9 cellular contexts compared by ENCODE assay signal in the genomic region with DNA sequence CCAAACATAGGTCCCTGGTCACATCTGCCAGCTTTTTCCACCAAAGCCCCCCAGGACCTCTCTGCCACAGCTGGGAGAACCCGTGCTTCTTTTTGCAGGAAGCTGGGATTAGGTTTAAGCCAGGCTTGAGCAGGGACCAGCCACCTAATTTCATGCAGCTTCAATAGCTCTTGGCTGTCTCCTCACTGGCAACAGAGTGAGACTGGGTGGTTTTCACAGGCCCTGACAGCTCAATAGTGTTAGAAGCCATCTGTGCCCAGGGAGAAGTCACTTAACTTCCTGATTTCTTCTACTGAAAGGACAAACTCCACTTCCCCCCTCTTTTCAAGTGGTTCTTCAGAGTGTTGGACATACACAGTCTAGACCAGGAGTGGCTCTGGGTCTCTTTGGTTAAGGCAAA. TPM values are rescaled to one million over a fixed set of nuclear protein-coding genes. Genes with fewer than 3 reads are reported as not detected.
DNase-seq lines count a peak whose midpoint lies in the region; TF ChIP-seq lines count a peak whose summit lies in the region.
"Had no signal": no experiment of that assay in that cellular context is flagged by ENCODE, and none has a peak within 500 bp of the region (broad histone marks: within the 10 kb centered on the region; RNA-seq: fewer than 3 reads in every experiment).

No MANE protein-coding gene starts in this region.

- peak overlapping the region; percentile 52 for H3K4ac ChIP-seq in trophoblast cell (ENCODE audit: low read depth, low read length)

- H3K79me1 ChIP-seq in trophoblast cell (ENCODE audit: low read length) = peaks cover 10% of the 10 kb centered on the region

- H3K9me3 ChIP-seq in BLaER1 treated with 17β-estradiol and CSF1 and Interleukin-3, amounts not matched to agents 10 nM and 100 nM (replicated peaks in 1 of 11) = no peaks in the 10 kb centered on the region
- no peaks in the 10 kb centered on the region for H3K9me3 ChIP-seq in endodermal cell (ENCODE audit: control insufficient read depth, low read length)
- no peaks in the 10 kb centered on the region for H3K9me3 ChIP-seq in trophoblast cell (ENCODE audit: insufficient read depth, low read depth, low read length)

- H3K4me1 ChIP-seq in BLaER1 treated with 17β-estradiol and CSF1 and Interleukin-3, amounts not matched to agents 10 nM and 100 nM = peaks cover 9 to 24% (median 13%) of the 10 kb centered on the region in 10 experiments; a peak in 18 of 20 replicates
- peaks cover 15% of the 10 kb centered on the region for H3K4me1 ChIP-seq in endodermal cell (ENCODE audit: control insufficient read depth, insufficient read depth, low read length)
- peaks cover 18 to 19% of the 10 kb centered on the region in 2 experiments for H3K4me1 ChIP-seq in trophoblast cell (ENCODE audit: control insufficient read depth in 1 of 2, insufficient read depth in 2 of 2, low read length in 2 of 2)

- peak overlapping the region; percentile 32 for H2AK5ac ChIP-seq in trophoblast cell (ENCODE audit: low read length)

- peak overlapping the region; percentile 49 for H4K8ac ChIP-seq in trophoblast cell (ENCODE audit: low read depth, low read length)

- H3K18ac ChIP-seq in trophoblast cell (ENCODE audit: low read length) = peak overlapping the region; percentile 15

- peak overlapping the region; percentile 86 for H3K27ac Mint-ChIP-seq in endodermal cell

- H4K91ac ChIP-seq in trophoblast cell (ENCODE audit: low read depth, low read length) = peak overlapping the region; percentile 86

- peak overlapping the region in 8 of 11 experiments; percentile 28 to 84 (median 68); a peak in 14 of 22 replicates for H3K4me2 ChIP-seq in BLaER1 treated with 17β-estradiol and CSF1 and Interleukin-3, amounts not matched to agents 10 nM and 100 nM
- no peak overlapping the region for H3K4me2 ChIP-seq in trophoblast cell (ENCODE audit: low read length)

- peak overlapping the region; percentile 82 for H2BK120ac ChIP-seq in trophoblast cell (ENCODE audit: insufficient read depth, low read length, poor library complexity)

- H3K27ac ChIP-seq in BLaER1 treated with 17β-estradiol and CSF1 and Interleukin-3, amounts not matched to agents 10 nM and 100 nM = peak overlapping the region in 10 of 11 experiments; percentile 1 to 87 (median 66); a peak in 16 of 22 replicates
- H3K27ac ChIP-seq in endodermal cell (ENCODE audit: low read depth, low read length) (no peak overlapping the region), trophoblast cell (ENCODE audit: low read depth, low read length) (peak overlapping the region; percentile 83)

- H3K27me3 ChIP-seq in BLaER1 treated with 17β-estradiol and CSF1 and Interleukin-3, amounts not matched to agents 10 nM and 100 nM = no peaks in the 10 kb centered on the region
- H3K27me3 ChIP-seq in endodermal cell (ENCODE audit: control insufficient read depth, insufficient read depth, low read length, poor library complexity, severe bottlenecking) (no peaks in the 10 kb centered on the region), trophoblast cell (ENCODE audit: insufficient read depth, low read length) (no peaks in the 10 kb centered on the region)

- H3K79me2 ChIP-seq in trophoblast cell (ENCODE audit: control insufficient read depth, insufficient read depth, low read length, poor library complexity) = peaks cover 3% of the 10 kb centered on the region

- no peak overlapping the region for H3K4me3 Mint-ChIP-seq in endodermal cell

- H4K12ac ChIP-seq in trophoblast cell (ENCODE audit: low read depth, low read length) = no peak overlapping the region

- H3K23ac ChIP-seq in trophoblast cell (ENCODE audit: low read length) = no peak overlapping the region

- peak overlapping the region; percentile 75 for H3K14ac ChIP-seq in trophoblast cell (ENCODE audit: low read length)

- DNase-seq in NOMO-1 treated with dmso at 0.1 percent for 144 hours (lab: John Stamatoyannopoulos, UW; ENCODE audit: unreplicated experiment) (peak; percentile 41), endodermal cell (no peak), trophoblast cell (no peak), NCI-H524 (lab: John Stamatoyannopoulos, UW) (no peak), DMS79 (lab: John Stamatoyannopoulos, UW) (no peak)
- no peak for DNase-seq in effector CD4-positive, alpha-beta T cell
- no peak for DNase-seq in activated CD8-positive, alpha-beta memory T cell treated with anti-CD3 and anti-CD28 coated beads, Interleukin-2, amount 50 U/mL, for 4 hours
- DNase-seq: activated CD4-positive, alpha-beta T cell treated with anti-CD3 and anti-CD28 coated beads, Interleukin-2, amount 50 U/mL, for 4 hours had no signal

- no peak for TF ChIP-seq CTCF in endodermal cell (conservative IDR thresholded peaks at IDR 0.05)

- H3K4me1 Mint-ChIP-seq in endodermal cell = peaks cover 21% of the 10 kb centered on the region

- H3K9ac ChIP-seq in BLaER1 treated with 17β-estradiol and CSF1 and Interleukin-3, amounts not matched to agents 10 nM and 100 nM = peak overlapping the region; percentile 12 to 67 (median 43); a peak in 14 of 22 replicates
- H3K9ac ChIP-seq in endodermal cell (ENCODE audit: extremely low read depth, low read length, poor library complexity, severe bottlenecking) (no peak overlapping the region), trophoblast cell (ENCODE audit: low read length) (no peak overlapping the region)

- peaks cover 49% of the 10 kb centered on the region for H3K36me3 Mint-ChIP-seq in endodermal cell (ENCODE audit: low read depth)

- peaks cover 54 to 97% (median 82%) of the 10 kb centered on the region in 11 experiments for H3K36me3 ChIP-seq in BLaER1 treated with 17β-estradiol and CSF1 and Interleukin-3, amounts not matched to agents 10 nM and 100 nM
- H3K36me3 ChIP-seq in endodermal cell (ENCODE audit: control insufficient read depth, insufficient read depth, low read length) = peaks cover 34% of the 10 kb centered on the region
- peaks cover 12 to 22% of the 10 kb centered on the region in 2 experiments for H3K36me3 ChIP-seq in trophoblast cell (ENCODE audit: control insufficient read depth in 1 of 2, insufficient read depth in 2 of 2, low read length in 2 of 2)

- no peaks in the 10 kb centered on the region for H3K9me3 Mint-ChIP-seq in endodermal cell

- no peaks in the 10 kb centered on the region for H3K27me3 Mint-ChIP-seq in endodermal cell (ENCODE audit: insufficient read depth)

- H2AFZ ChIP-seq in trophoblast cell (ENCODE audit: insufficient read depth, low read length, poor library complexity) = no peak overlapping the region

- WGBS in endodermal cell (ENCODE audit: insufficient coverage in 1 of 2, insufficient read length in 1 of 2), 2 experiments = 95 to 100% methylated on average over 1 of the region's 1 CpG
- WGBS in trophoblast cell (ENCODE audit: extremely low coverage, insufficient coverage, insufficient read length) = no CpG with 5 or more reads among the region's 1 CpG

- H2BK5ac ChIP-seq in trophoblast cell (ENCODE audit: low read depth, low read length, poor library complexity) = peak overlapping the region; percentile 62

- peaks cover 0 to 10% (median 4%) of the 10 kb centered on the region in 11 experiments; a peak in 7 of 22 replicates for H4K20me1 ChIP-seq in BLaER1 treated with 17β-estradiol and CSF1 and Interleukin-3, amounts not matched to agents 10 nM and 100 nM

- H3K4me3 ChIP-seq in BLaER1 treated with 17β-estradiol and CSF1 and Interleukin-3, amounts not matched to agents 10 nM and 100 nM = no peak overlapping the region
- H3K4me3 ChIP-seq in endodermal cell (ENCODE audit: low read length) (no peak overlapping the region), trophoblast cell (ENCODE audit: low read depth, low read length) (no peak overlapping the region)

- peak overlapping the region; percentile 90 for H2BK12ac ChIP-seq in trophoblast cell (ENCODE audit: low read length)

RNA-seq across cellular contexts. Expression of a gene that starts 20.4 kb away (rescaled TPM):
- total RNA-seq in endodermal cell = 100 to 1,000 TPM in 1 of 2 donors, 10 to 100 TPM in 1; 89.1 to 107 TPM
- 101 TPM for polyA plus RNA-seq in endodermal cell (2013, experiment 1 of 2)
- 85.0 TPM for polyA plus RNA-seq in endodermal cell (2013, experiment 2 of 2)
- polyA plus RNA-seq in trophoblast cell (2013) = 84.2 and 87.4 TPM in 2 replicates

RNA-seq across cellular contexts. Expression of a gene that starts 28.7 kb away (rescaled TPM):
- 10 to 100 TPM; 33.3 to 38.2 TPM for total RNA-seq in endodermal cell
- polyA plus RNA-seq in endodermal cell (2013, experiment 1 of 2) = 35.9 TPM
- polyA plus RNA-seq in endodermal cell (2013, experiment 2 of 2) = 30.3 TPM
- 17.6 and 18.9 TPM in 2 replicates for polyA plus RNA-seq in trophoblast cell (2013)

RNA-seq across cellular contexts. Expression of a gene that starts 34.3 kb away (rescaled TPM):
- total RNA-seq in endodermal cell = 10 to 100 TPM; 49.8 to 73.1 TPM
- polyA plus RNA-seq in endodermal cell (2013, experiment 1 of 2) = 39.5 TPM
- 36.6 TPM for polyA plus RNA-seq in endodermal cell (2013, experiment 2 of 2)
- polyA plus RNA-seq in trophoblast cell (2013) = 33.5 and 35.1 TPM in 2 replicates

Comparison
In these comparisons a context has a peak if more than half of its experiments do, and no peak if none do; other contexts are left out.
1. H3K9ac ChIP-seq: peak in BLaER1 treated with 17β-estradiol and CSF1 and Interleukin-3, amounts not matched to agents 10 nM and 100 nM (11 of 11); none in endodermal cell (single experiment) and trophoblast cell (single experiment).